ENCODE assay signal across 16 cellular contexts in genomic region chr17:60128171-60128859, GRCh38. TPM values are rescaled to one million over a fixed set of nuclear protein-coding genes. Genes with fewer than 3 reads are reported as not detected.
"Had no signal": no experiment of that assay in that cellular context is flagged by ENCODE, and none has a peak within 500 bp of the region (broad histone marks: within the 10 kb centered on the region; RNA-seq: fewer than 3 reads in every experiment).

No MANE protein-coding gene starts in this region.

- H3K4me2 ChIP-seq: smooth muscle cell had no signal

- H3K27ac Mint-ChIP-seq: activated CD4-positive, alpha-beta memory T cell treated with anti-CD3 and anti-CD28 coated beads, Interleukin-2, amount 10 ng/mL, durations not matched to agents 7 days and 5 days; activated naive CD4-positive, alpha-beta T cell treated with anti-CD3 and anti-CD28 coated beads for 36 hours; stimulated activated naive CD8-positive, alpha-beta T cell treated with anti-CD3 and anti-CD28 coated beads, Interleukin-15, Interleukin-2, amounts not matched to agents 100 ng/mL and 50 ng/mL, for 24 hours had no signal

- H3K36me3 ChIP-seq: suprapubic skin, upper lobe of left lung had no signal

- H3K27ac ChIP-seq: neutrophil, suprapubic skin, upper lobe of left lung, WERI-Rb-1 had no signal

- H3K9me3 ChIP-seq: mucosa of descending colon, neutrophil, suprapubic skin, upper lobe of left lung had no signal

- H3K4me1 ChIP-seq: suprapubic skin had no signal

- H3K27me3 ChIP-seq: upper lobe of left lung had no signal

- H3K9me3 Mint-ChIP-seq: activated CD4-positive, alpha-beta memory T cell treated with anti-CD3 and anti-CD28 coated beads, Interleukin-2, amount 10 ng/mL, durations not matched to agents 7 days and 5 days; activated naive CD4-positive, alpha-beta T cell treated with anti-CD3 and anti-CD28 coated beads for 36 hours; naive thymus-derived CD8-positive, alpha-beta T cell; stimulated activated naive CD8-positive, alpha-beta T cell treated with anti-CD3 and anti-CD28 coated beads, Interleukin-15, Interleukin-2, amounts not matched to agents 100 ng/mL and 50 ng/mL, for 24 hours had no signal

- ATAC-seq: esophagus mucosa; mucosa of descending colon; naive thymus-derived CD8-positive, alpha-beta T cell; right cardiac atrium had no signal

- H3K4me3 Mint-ChIP-seq: activated CD4-positive, alpha-beta memory T cell treated with anti-CD3 and anti-CD28 coated beads, Interleukin-2, amount 10 ng/mL, durations not matched to agents 7 days and 5 days; activated naive CD4-positive, alpha-beta T cell treated with anti-CD3 and anti-CD28 coated beads for 36 hours; naive thymus-derived CD8-positive, alpha-beta T cell; stimulated activated naive CD8-positive, alpha-beta T cell treated with anti-CD3 and anti-CD28 coated beads, Interleukin-15, Interleukin-2, amounts not matched to agents 100 ng/mL and 50 ng/mL, for 24 hours had no signal

- H3K4me3 ChIP-seq: mucosa of descending colon, smooth muscle cell, suprapubic skin, upper lobe of left lung had no signal

- DNase-seq: activated CD4-positive, alpha-beta memory T cell treated with anti-CD3 and anti-CD28 coated beads, Interleukin-2, amount 10 ng/mL, durations not matched to agents 7 days and 5 days; activated naive CD4-positive, alpha-beta T cell treated with anti-CD3 and anti-CD28 coated beads for 36 hours; activated T-cell treated with anti-CD3 and anti-CD28 coated beads for 4 hours; mammary epithelial cell; mucosa of descending colon; right cardiac atrium; T-helper 1 cell; T1000; upper lobe of left lung; WERI-Rb-1 had no signal

RNA-seq across cellular contexts. Expression of gene CA4, which starts 21.5 kb away (rescaled TPM):
- total RNA-seq: activated CD4-positive, alpha-beta memory T cell treated with anti-CD3 and anti-CD28 coated beads, Interleukin-2, amount 10 ng/mL, durations not matched to agents 7 days and 5 days; activated naive CD4-positive, alpha-beta T cell treated with anti-CD3 and anti-CD28 coated beads for 36 hours; mammary epithelial cell; naive thymus-derived CD8-positive, alpha-beta T cell; smooth muscle cell had no signal
- polyA plus RNA-seq: mammary epithelial cell; naive thymus-derived CD8-positive, alpha-beta T cell had no signal
